28 cellular contexts compared by ENCODE assay signal in the genomic region with DNA sequence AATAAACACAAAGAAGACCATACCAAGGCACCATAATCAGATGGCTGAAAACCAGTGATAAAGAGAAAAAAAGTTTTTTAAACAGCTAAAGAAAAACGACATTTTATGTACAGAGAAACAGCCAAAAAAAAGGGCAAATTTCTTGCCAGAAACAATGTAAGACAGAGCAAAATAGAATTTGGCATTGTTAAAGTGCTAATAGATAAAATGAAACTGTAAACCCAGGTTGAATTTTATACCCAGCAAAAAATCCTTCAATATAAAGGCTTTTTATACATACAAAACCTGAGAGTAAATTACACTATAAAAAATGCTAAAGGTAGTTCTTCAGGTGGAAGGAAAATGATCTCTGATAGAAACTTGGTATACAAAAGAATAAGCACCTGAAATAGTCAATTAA.
"Had no signal": no experiment of that assay in that cellular context is flagged by ENCODE, and none has a peak within 500 bp of the region (broad histone marks: within the 10 kb centered on the region; RNA-seq: fewer than 3 reads in every experiment).

No MANE protein-coding gene starts in this region.

- H3K36me3 ChIP-seq: esophagus muscularis mucosa, gastroesophageal sphincter, heart left ventricle, left lung, neural progenitor cell, prostate gland, right atrium auricular region, thoracic aorta, transverse colon, upper lobe of right lung, uterus had no signal

- DNase-seq: dermis blood vessel endothelial cell; effector memory CD4-positive, alpha-beta T cell; foreskin keratinocyte; heart left ventricle; kidney; left lung; mesenchymal stem cell; mucosa of descending colon; naive B cell; spleen; stimulated activated CD4-positive, alpha-beta T cell treated with anti-CD3 and anti-CD28 coated beads, Interleukin-15, amount 100 ng/mL, for 24 hours; stimulated activated CD4-positive, alpha-beta T cell treated with anti-CD3 and anti-CD28 coated beads, Interleukin-2, amount 100 ng/mL, for 48 hours; stimulated activated naive B cell treated with anti-CD40 and anti-IgM and Interleukin-4, amounts not matched to agents 10 μg/mL and 1 μg/mL and 100 μg/mL, for 72 hours; transverse colon; upper lobe of right lung; uterus had no signal

- H3K27ac Mint-ChIP-seq: mesothelial cell of epicardium; nephron; neural progenitor cell; stimulated activated naive B cell treated with anti-CD40 and anti-IgM and Interleukin-4, amounts not matched to agents 10 μg/mL and 1 μg/mL and 100 μg/mL, for 72 hours had no signal

- H3K9me3 ChIP-seq: prostate gland, thoracic aorta, transverse colon, upper lobe of right lung had no signal

- H3K27me3 ChIP-seq: esophagus muscularis mucosa, foreskin keratinocyte, gastroesophageal sphincter, heart left ventricle, hepatocyte, left lung, neural progenitor cell, right atrium auricular region, spleen, transverse colon, upper lobe of right lung, uterus had no signal

- H3K4me3 ChIP-seq: coronary artery, esophagus muscularis mucosa, gastroesophageal sphincter, heart left ventricle, hepatocyte, left lung, mucosa of descending colon, neural progenitor cell, prostate gland, right atrium auricular region, skin epidermis, spleen, thoracic aorta, transverse colon, upper lobe of right lung, uterus had no signal

- H3K4me1 Mint-ChIP-seq: mesothelial cell of epicardium, nephron, neural progenitor cell had no signal

- ATAC-seq: foreskin keratinocyte; gastroesophageal sphincter; heart left ventricle; left lung; mucosa of descending colon; stimulated activated naive B cell treated with anti-CD40 and anti-IgM and Interleukin-4, amounts not matched to agents 10 μg/mL and 1 μg/mL and 100 μg/mL, for 72 hours; upper lobe of right lung had no signal

- H3K27ac ChIP-seq: coronary artery, esophagus muscularis mucosa, foreskin keratinocyte, gastroesophageal sphincter, heart left ventricle, hepatocyte, left lung, neural progenitor cell, prostate gland, right atrium auricular region, skin epidermis, spleen, thoracic aorta, transverse colon, upper lobe of right lung, uterus had no signal

- H3K4me1 ChIP-seq: esophagus muscularis mucosa, foreskin keratinocyte, gastroesophageal sphincter, heart left ventricle, left lung, prostate gland, right atrium auricular region, upper lobe of right lung, uterus had no signal

- H3K27me3 Mint-ChIP-seq: naive B cell; stimulated activated naive B cell treated with anti-CD40 and anti-IgM and Interleukin-4, amounts not matched to agents 10 μg/mL and 1 μg/mL and 100 μg/mL, for 72 hours; stimulated activated naive CD8-positive, alpha-beta T cell treated with anti-CD3 and anti-CD28 coated beads, Interleukin-15, Interleukin-2, amounts not matched to agents 100 ng/mL and 50 ng/mL, for 24 hours had no signal

- H3K4me3 Mint-ChIP-seq: mesothelial cell of epicardium; naive B cell; nephron; neural progenitor cell; stimulated activated naive B cell treated with anti-CD40 and anti-IgM and Interleukin-4, amounts not matched to agents 10 μg/mL and 1 μg/mL and 100 μg/mL, for 72 hours had no signal
